In the genomic region with DNA sequence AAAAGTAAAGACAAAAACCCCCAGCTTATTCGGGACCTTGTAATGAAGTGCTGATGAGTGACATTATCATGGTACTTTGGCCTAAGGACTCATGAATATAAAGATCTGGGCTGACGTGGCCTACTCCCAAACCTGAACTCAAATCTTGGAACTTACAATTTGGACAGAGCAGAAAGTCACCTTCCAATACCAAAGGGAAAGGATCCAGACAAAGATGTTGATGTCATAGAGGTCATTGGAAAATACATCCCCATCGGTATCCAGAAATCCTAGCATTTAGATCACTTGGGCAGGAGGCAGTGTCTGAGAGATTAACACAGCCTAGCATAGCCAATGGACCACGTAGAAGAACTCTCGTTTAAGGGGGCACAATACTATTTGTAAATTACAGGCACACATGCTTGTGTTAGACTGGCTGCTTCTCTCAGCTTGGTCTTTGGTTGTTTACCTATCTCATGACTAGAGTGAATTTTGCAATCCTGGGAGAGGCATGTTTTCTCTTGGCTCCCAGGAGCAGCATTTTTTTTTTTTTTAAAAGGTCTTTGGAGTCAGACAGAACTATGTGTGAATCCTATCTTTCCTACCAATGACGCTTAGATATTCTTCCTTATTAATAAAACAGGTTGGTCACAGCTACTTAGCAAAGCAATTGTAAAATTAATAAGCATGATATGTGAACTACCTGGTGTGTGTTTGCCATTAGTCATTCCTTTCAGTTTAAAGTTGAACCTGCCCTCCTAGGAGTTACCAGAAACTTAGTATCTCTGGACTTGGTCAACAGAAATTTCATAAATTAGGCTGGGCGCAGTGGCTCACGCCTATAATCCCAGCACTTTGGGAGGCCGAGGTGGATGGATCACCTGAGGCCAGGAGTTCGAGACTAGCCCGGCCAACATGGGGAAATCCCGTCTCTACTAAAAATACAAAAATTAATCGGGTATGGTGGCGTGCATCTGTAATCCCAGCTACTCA, we compare ENCODE assay signal across 1 cellular context.
A peak's percentile ranks its signal among the peaks of the same experiment; 100 is the strongest.
TF ChIP-seq lines count a peak whose summit lies in the region.

No MANE protein-coding gene starts in this region.

TF ChIP-seq in HepG2, 621 proteins besides CTCF, POLR2A, EP300 and RAD21 (continued from another document and continues in another):
- no peak for TF ChIP-seq ZBTB37 (CRISPR knock-in tag; IDR thresholded peaks at IDR 0.05)
- TF ChIP-seq NPAS2 (CRISPR knock-in tag; IDR thresholded peaks at IDR 0.05; ENCODE audit: borderline replicate concordance), result no peak
- TF ChIP-seq ZNF772 (CRISPR knock-in tag; IDR thresholded peaks at IDR 0.05), result no peak
- TF ChIP-seq ZFYVE20 (CRISPR knock-in tag; IDR thresholded peaks at IDR 0.05; ENCODE audit: borderline replicate concordance, low read depth), result no peak
- 0 out of 2 replicates have a peak, but pooled peaks have one; percentile 28 for TF ChIP-seq CHD4 (IDR thresholded peaks at IDR 0.05; ENCODE audit: borderline replicate concordance, low read length)
- no peak for TF ChIP-seq ZNF44 (CRISPR knock-in tag; IDR thresholded peaks at IDR 0.05)
- no peak for TF ChIP-seq ZNF335 (CRISPR knock-in tag; IDR thresholded peaks at IDR 0.05)
- TF ChIP-seq SAFB2 (CRISPR knock-in tag; IDR thresholded peaks at IDR 0.05; ENCODE audit: borderline replicate concordance, low read depth), result no peak
- no peak for TF ChIP-seq ZFP36 (IDR thresholded peaks at IDR 0.05; ENCODE audit: borderline replicate concordance, low read depth, low read length, partially characterized antibody)
- no peak for TF ChIP-seq TCF7 (IDR thresholded peaks at IDR 0.05; ENCODE audit: low read depth)
- no peak for TF ChIP-seq GZF1 (CRISPR knock-in tag; IDR thresholded peaks at IDR 0.05)
- no peak for TF ChIP-seq PHF5A (CRISPR knock-in tag; IDR thresholded peaks at IDR 0.05; ENCODE audit: low read depth, unreplicated experiment)
- TF ChIP-seq RXRB (CRISPR knock-in tag; IDR thresholded peaks at IDR 0.05; ENCODE audit: borderline replicate concordance), result peak; percentile 40; the same call in 1 of the 2 replicates
- TF ChIP-seq ZSCAN21 (CRISPR knock-in tag; IDR thresholded peaks at IDR 0.05; ENCODE audit: borderline replicate concordance), result no peak
- TF ChIP-seq ZNF766 (CRISPR knock-in tag; IDR thresholded peaks at IDR 0.05; ENCODE audit: borderline replicate concordance), result no peak
- TF ChIP-seq ZSCAN30 (CRISPR knock-in tag; IDR thresholded peaks at IDR 0.05), result no peak
- no peak for TF ChIP-seq KIAA2018 (CRISPR knock-in tag; IDR thresholded peaks at IDR 0.05; ENCODE audit: borderline replicate concordance)
- TF ChIP-seq, protein P1, sequence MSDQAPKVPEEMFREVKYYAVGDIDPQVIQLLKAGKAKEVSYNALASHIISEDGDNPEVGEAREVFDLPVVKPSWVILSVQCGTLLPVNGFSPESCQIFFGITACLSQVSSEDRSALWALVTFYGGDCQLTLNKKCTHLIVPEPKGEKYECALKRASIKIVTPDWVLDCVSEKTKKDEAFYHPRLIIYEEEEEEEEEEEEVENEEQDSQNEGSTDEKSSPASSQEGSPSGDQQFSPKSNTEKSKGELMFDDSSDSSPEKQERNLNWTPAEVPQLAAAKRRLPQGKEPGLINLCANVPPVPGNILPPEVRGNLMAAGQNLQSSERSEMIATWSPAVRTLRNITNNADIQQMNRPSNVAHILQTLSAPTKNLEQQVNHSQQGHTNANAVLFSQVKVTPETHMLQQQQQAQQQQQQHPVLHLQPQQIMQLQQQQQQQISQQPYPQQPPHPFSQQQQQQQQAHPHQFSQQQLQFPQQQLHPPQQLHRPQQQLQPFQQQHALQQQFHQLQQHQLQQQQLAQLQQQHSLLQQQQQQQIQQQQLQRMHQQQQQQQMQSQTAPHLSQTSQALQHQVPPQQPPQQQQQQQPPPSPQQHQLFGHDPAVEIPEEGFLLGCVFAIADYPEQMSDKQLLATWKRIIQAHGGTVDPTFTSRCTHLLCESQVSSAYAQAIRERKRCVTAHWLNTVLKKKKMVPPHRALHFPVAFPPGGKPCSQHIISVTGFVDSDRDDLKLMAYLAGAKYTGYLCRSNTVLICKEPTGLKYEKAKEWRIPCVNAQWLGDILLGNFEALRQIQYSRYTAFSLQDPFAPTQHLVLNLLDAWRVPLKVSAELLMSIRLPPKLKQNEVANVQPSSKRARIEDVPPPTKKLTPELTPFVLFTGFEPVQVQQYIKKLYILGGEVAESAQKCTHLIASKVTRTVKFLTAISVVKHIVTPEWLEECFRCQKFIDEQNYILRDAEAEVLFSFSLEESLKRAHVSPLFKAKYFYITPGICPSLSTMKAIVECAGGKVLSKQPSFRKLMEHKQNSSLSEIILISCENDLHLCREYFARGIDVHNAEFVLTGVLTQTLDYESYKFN (CRISPR knock-in tag; conservative IDR thresholded peaks at IDR 0.05), result peak; percentile 52
- no peak; the same call in 1 of the 2 replicates for TF ChIP-seq SOX5 (CRISPR knock-in tag; IDR thresholded peaks at IDR 0.05; ENCODE audit: borderline replicate concordance)
- TF ChIP-seq ZBTB20 (CRISPR knock-in tag; IDR thresholded peaks at IDR 0.05; ENCODE audit: borderline replicate concordance, low read depth), result no peak
- TF ChIP-seq ZNF768 (CRISPR knock-in tag; IDR thresholded peaks at IDR 0.05), result no peak
- TF ChIP-seq, protein P2, sequence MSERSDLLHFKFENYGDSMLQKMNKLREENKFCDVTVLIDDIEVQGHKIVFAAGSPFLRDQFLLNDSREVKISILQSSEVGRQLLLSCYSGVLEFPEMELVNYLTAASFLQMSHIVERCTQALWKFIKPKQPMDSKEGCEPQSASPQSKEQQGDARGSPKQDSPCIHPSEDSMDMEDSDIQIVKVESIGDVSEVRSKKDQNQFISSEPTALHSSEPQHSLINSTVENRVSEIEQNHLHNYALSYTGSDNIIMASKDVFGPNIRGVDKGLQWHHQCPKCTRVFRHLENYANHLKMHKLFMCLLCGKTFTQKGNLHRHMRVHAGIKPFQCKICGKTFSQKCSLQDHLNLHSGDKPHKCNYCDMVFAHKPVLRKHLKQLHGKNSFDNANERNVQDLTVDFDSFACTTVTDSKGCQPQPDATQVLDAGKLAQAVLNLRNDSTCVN (CRISPR knock-in tag; IDR thresholded peaks at IDR 0.05; ENCODE audit: borderline replicate concordance), result no peak
- TF ChIP-seq, protein P3, sequence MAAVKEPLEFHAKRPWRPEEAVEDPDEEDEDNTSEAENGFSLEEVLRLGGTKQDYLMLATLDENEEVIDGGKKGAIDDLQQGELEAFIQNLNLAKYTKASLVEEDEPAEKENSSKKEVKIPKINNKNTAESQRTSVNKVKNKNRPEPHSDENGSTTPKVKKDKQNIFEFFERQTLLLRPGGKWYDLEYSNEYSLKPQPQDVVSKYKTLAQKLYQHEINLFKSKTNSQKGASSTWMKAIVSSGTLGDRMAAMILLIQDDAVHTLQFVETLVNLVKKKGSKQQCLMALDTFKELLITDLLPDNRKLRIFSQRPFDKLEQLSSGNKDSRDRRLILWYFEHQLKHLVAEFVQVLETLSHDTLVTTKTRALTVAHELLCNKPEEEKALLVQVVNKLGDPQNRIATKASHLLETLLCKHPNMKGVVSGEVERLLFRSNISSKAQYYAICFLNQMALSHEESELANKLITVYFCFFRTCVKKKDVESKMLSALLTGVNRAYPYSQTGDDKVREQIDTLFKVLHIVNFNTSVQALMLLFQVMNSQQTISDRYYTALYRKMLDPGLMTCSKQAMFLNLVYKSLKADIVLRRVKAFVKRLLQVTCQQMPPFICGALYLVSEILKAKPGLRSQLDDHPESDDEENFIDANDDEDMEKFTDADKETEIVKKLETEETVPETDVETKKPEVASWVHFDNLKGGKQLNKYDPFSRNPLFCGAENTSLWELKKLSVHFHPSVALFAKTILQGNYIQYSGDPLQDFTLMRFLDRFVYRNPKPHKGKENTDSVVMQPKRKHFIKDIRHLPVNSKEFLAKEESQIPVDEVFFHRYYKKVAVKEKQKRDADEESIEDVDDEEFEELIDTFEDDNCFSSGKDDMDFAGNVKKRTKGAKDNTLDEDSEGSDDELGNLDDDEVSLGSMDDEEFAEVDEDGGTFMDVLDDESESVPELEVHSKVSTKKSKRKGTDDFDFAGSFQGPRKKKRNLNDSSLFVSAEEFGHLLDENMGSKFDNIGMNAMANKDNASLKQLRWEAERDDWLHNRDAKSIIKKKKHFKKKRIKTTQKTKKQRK (IDR thresholded peaks at IDR 0.05; ENCODE audit: low read length), result no peak
- no peak for TF ChIP-seq SATB2 (CRISPR knock-in tag; IDR thresholded peaks at IDR 0.05)
- no peak for TF ChIP-seq KDM2A (CRISPR knock-in tag; IDR thresholded peaks at IDR 0.05; ENCODE audit: borderline replicate concordance, low read depth)
- TF ChIP-seq FOXP4 (CRISPR knock-in tag; IDR thresholded peaks at IDR 0.05), result peak; percentile 76
- TF ChIP-seq, protein P4, sequence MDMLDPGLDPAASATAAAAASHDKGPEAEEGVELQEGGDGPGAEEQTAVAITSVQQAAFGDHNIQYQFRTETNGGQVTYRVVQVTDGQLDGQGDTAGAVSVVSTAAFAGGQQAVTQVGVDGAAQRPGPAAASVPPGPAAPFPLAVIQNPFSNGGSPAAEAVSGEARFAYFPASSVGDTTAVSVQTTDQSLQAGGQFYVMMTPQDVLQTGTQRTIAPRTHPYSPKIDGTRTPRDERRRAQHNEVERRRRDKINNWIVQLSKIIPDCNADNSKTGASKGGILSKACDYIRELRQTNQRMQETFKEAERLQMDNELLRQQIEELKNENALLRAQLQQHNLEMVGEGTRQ (IDR thresholded peaks at IDR 0.05; ENCODE audit: low read depth, low read length), result no peak
- TF ChIP-seq, protein P4 (CRISPR knock-in tag; IDR thresholded peaks at IDR 0.05; ENCODE audit: borderline replicate concordance), result no peak
- no peak for TF ChIP-seq ZNF792 (CRISPR knock-in tag; IDR thresholded peaks at IDR 0.05)
